ENCODE assay signal across 1 cellular context in genomic region chr2:134293719-134294537, GRCh38.
TF ChIP-seq lines count a peak whose summit lies in the region.

No MANE protein-coding gene starts in this region.

TF ChIP-seq in H1, 55 proteins besides CTCF, POLR2A, EP300 and RAD21:
- no peak for TF ChIP-seq CHD1 (IDR thresholded peaks at IDR 0.05; ENCODE audit: low read depth, low read length)
- no peak for TF ChIP-seq JUN (IDR thresholded peaks at IDR 0.05; ENCODE audit: low read depth, low read length)
- TF ChIP-seq SIRT6 (IDR thresholded peaks at IDR 0.05; ENCODE audit: low read length), result no peak
- TF ChIP-seq NANOG (IDR thresholded peaks at IDR 0.05; ENCODE audit: insufficient read depth, low read depth, low read length, poor library complexity, severe bottlenecking), result no peak
- TF ChIP-seq POU5F1 (IDR thresholded peaks at IDR 0.05; ENCODE audit: low read depth, low read length), result no peak
- TF ChIP-seq E2F6 (IDR thresholded peaks at IDR 0.05), result no peak
- TF ChIP-seq CTBP2 (IDR thresholded peaks at IDR 0.05; ENCODE audit: borderline replicate concordance, insufficient read depth, insufficient read length, low read length), result no peak
- TF ChIP-seq CBX8 (IDR thresholded peaks at IDR 0.05; ENCODE audit: borderline replicate concordance, low read depth, low read length), result no peak
- no peak for TF ChIP-seq KDM4A (IDR thresholded peaks at IDR 0.05; ENCODE audit: low read depth, low read length, severe bottlenecking)
- TF ChIP-seq ATF3 (IDR thresholded peaks at IDR 0.05; ENCODE audit: insufficient read depth, low read depth, low read length), result no peak
- TF ChIP-seq RFX5 (IDR thresholded peaks at IDR 0.05; ENCODE audit: borderline replicate concordance, low read depth, low read length), result no peak
- no peak for TF ChIP-seq SP1 (IDR thresholded peaks at IDR 0.05; ENCODE audit: low read depth, low read length)
- TF ChIP-seq KDM5A (IDR thresholded peaks at IDR 0.05; ENCODE audit: low read length), result no peak
- TF ChIP-seq RBBP5 (IDR thresholded peaks at IDR 0.05; ENCODE audit: borderline replicate concordance, low read depth, low read length), result no peak
- TF ChIP-seq MAFK (IDR thresholded peaks at IDR 0.05; ENCODE audit: low read depth, low read length), result no peak
- TF ChIP-seq CBX5 (IDR thresholded peaks at IDR 0.05; ENCODE audit: low read depth, low read length), result no peak
- no peak for TF ChIP-seq GABPA (IDR thresholded peaks at IDR 0.05; ENCODE audit: borderline replicate concordance, insufficient read depth, low read length)
- no peak for TF ChIP-seq GTF2F1 (IDR thresholded peaks at IDR 0.05; ENCODE audit: borderline replicate concordance, low read depth, low read length)
- no peak for TF ChIP-seq CHD2 (IDR thresholded peaks at IDR 0.05; ENCODE audit: low read length)
- TF ChIP-seq TEAD4 (IDR thresholded peaks at IDR 0.05; ENCODE audit: low read depth, low read length), result no peak
